Comparison of ENCODE assay signal across 8 cellular contexts in the genomic region with DNA sequence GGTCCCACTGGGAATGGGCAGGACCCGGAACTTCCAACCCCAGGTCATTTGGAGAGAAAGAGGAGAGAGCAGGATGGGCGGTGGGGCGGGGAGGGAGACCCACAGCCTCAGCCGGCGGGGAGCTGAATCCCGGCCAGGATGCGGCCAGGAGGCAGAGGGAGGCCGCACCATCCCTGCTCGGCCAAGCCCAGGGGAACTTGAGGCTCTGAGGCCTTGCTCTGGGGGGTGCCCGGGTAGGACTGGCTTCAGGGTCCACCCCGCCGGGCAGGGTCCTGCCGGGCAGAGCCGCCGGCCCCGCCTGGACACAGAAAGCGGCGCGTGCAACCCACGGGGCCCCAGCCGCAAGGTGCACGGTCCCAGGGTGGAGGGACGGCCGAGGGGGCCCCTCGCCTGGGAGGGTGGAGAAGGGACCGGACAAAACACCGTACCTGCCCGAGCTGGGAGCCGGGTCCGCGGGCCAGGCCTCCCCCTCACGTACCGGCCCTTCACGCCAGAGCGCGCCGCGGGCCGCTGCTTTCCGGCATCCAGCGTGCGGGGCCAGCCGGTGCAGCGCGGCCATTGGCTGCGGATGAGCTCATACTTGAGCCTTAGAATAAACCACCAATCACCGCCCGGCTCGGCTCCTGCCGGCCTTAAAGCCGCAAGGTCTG. TPM values are rescaled to one million over a fixed set of nuclear protein-coding genes. Genes with fewer than 3 reads are reported as not detected.
DNase-seq lines count a peak whose midpoint lies in the region; ATAC-seq and TF ChIP-seq lines count a peak whose summit lies in the region.

A gene with protein sequence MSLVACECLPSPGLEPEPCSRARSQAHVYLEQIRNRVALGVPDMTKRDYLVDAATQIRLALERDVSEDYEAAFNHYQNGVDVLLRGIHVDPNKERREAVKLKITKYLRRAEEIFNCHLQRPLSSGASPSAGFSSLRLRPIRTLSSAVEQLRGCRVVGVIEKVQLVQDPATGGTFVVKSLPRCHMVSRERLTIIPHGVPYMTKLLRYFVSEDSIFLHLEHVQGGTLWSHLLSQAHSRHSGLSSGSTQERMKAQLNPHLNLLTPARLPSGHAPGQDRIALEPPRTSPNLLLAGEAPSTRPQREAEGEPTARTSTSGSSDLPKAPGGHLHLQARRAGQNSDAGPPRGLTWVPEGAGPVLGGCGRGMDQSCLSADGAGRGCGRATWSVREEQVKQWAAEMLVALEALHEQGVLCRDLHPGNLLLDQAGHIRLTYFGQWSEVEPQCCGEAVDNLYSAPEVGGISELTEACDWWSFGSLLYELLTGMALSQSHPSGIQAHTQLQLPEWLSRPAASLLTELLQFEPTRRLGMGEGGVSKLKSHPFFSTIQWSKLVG (minus strand): TSS at position 509 of the 650 bp plus-strand sequence. CDS start 1,719 bp downstream, outside the sequence.

- H3K36me3 Mint-ChIP-seq in HFFc6 (ENCODE audit: low read depth) (no peaks in the 10 kb centered on the region), type B pancreatic cell (no peaks in the 10 kb centered on the region)

- H3K27me3 Mint-ChIP-seq in HFFc6 (ENCODE audit: insufficient read depth) (peaks cover 10% of the 10 kb centered on the region), type B pancreatic cell (peaks cover 45% of the 10 kb centered on the region)

- no peaks in the 10 kb centered on the region for H3K9me3 Mint-ChIP-seq in HFFc6
- H3K9me3 Mint-ChIP-seq in type B pancreatic cell = no peaks in the 10 kb centered on the region

- H3K4me1 ChIP-seq in ES-I3 (ENCODE audit: insufficient read depth, low read length) = no peaks in the 10 kb centered on the region

- no peaks in the 10 kb centered on the region for H3K9me3 ChIP-seq in ES-I3 (ENCODE audit: control insufficient read depth, insufficient read depth, low read length)

- H3K27ac Mint-ChIP-seq in HFFc6 (no peak within 1 kb of the TSS), type B pancreatic cell (no peak within 1 kb of the TSS)

- TF ChIP-seq CTCF in HFFc6 (IDR thresholded peaks at IDR 0.05) = no peak
- no peak for TF ChIP-seq CTCF in type B pancreatic cell (conservative IDR thresholded peaks at IDR 0.05)

- H3K4me1 Mint-ChIP-seq in HFFc6 (ENCODE audit: low read depth) (peaks cover 8% of the 10 kb centered on the region), type B pancreatic cell (ENCODE audit: unreplicated experiment) (no peaks in the 10 kb centered on the region)

- H3K9ac ChIP-seq in ES-I3 (ENCODE audit: low read depth, low read length) = peak within 1 kb of the TSS; percentile 84

- peak within 1 kb of the TSS; percentile 51 for H3K4me3 Mint-ChIP-seq in HFFc6
- H3K4me3 Mint-ChIP-seq in type B pancreatic cell = peak within 1 kb of the TSS; percentile 84

- intact Hi-C loops in left cardiac atrium (cut with DNase I) = no loop called here
- intact Hi-C loops in posterior cingulate gyrus (cut with DNase I) = no loop called here

- DNase-seq in HFFc6 (peak; percentile 51), NCI-H128 (lab: John Stamatoyannopoulos, UW; ENCODE audit: unreplicated experiment) (peak; percentile 49), T follicular helper cell (ENCODE audit: low read depth) (peak; percentile 52), amniotic stem cell (lab: John Stamatoyannopoulos, UW) (peak; percentile 37), left cardiac atrium (peak; percentile 91), posterior cingulate gyrus (peak; percentile 81 to 99 (median 93)), type B pancreatic cell (ENCODE audit: extremely low spot score, unreplicated experiment) (peak; percentile 81)

- peak; percentile 98 for ATAC-seq in left cardiac atrium

- no peaks in the 10 kb centered on the region; the same call in 1 of the 2 replicates for H3K36me3 ChIP-seq in ES-I3 (ENCODE audit: insufficient read depth, low read length)

RNA-seq across cellular contexts. Expression of the gene that starts here (rescaled TPM):
- 1 to 10 TPM in 4 of 6 experiments, under 1 TPM in 2; 0.78 to 1.1 (median 1.0) TPM for total RNA-seq in HFFc6 (2021; fragmentation: NEBNext Ultra II Directional; extraction: Animal tissue kit (Norgen Biotek cat#: 25700))
- total RNA-seq in left cardiac atrium = 10 to 100 TPM; 11.9 to 15.4 TPM
- total RNA-seq in type B pancreatic cell (ENCODE audit: low replicate concordance) = 5.3 and 7.5 TPM in 2 replicates

Comparison
In these comparisons a context has a peak if more than half of its experiments do, and no peak if none do; other contexts are left out.
1. Peak in every context shown above with its lines: DNase-seq and ATAC-seq.
2. DNase-seq: peak in every context shown above with its lines; median percentile 93 in posterior cingulate gyrus; 91 in left cardiac atrium; 81 in type B pancreatic cell; 52 in T follicular helper cell; 51 in HFFc6; 49 in NCI-H128; 37 in amniotic stem cell.